27 cellular contexts compared by ENCODE assay signal in genomic region chr5:174454464-174454863, GRCh38.
DNase-seq lines count a peak whose midpoint lies in the region; ATAC-seq and TF ChIP-seq lines count a peak whose summit lies in the region.
"Had no signal": no experiment of that assay in that cellular context is flagged by ENCODE, and none has a peak within 500 bp of the region (broad histone marks: within the 10 kb centered on the region; RNA-seq: fewer than 3 reads in every experiment).

No MANE protein-coding gene starts in this region.

- peaks cover 6% of the 10 kb centered on the region for H3K4me1 ChIP-seq in CD8-positive, alpha-beta memory T cell (ENCODE audit: insufficient read depth, low read length)
- H3K4me1 ChIP-seq: left lung, pancreas, stomach, transverse colon had no signal

- H3K27me3 Mint-ChIP-seq in activated CD4-positive, alpha-beta T cell treated with anti-CD3 and anti-CD28 coated beads for 36 hours: no peaks in the 10 kb centered on the region
- no peaks in the 10 kb centered on the region for H3K27me3 Mint-ChIP-seq in CD8-positive, alpha-beta memory T cell
- no peaks in the 10 kb centered on the region for H3K27me3 Mint-ChIP-seq in T-cell
- no peaks in the 10 kb centered on the region for H3K27me3 Mint-ChIP-seq in effector memory CD8-positive, alpha-beta T cell
- peaks cover 0 to 5% (median 0%) of the 10 kb centered on the region in 3 donors for H3K27me3 Mint-ChIP-seq in CD14-positive monocyte (ENCODE audit: low read depth in 3 of 3)
- no peaks in the 10 kb centered on the region for H3K27me3 Mint-ChIP-seq in stimulated activated naive B cell treated with anti-CD40 and anti-IgM and Interleukin-4, amounts not matched to agents 10 μg/mL and 1 μg/mL and 100 μg/mL, for 72 hours
- H3K27me3 Mint-ChIP-seq: activated B cell treated with CpG ODN at 0.5 μM for 24 hours had no signal

- H3K36me3 Mint-ChIP-seq in activated CD4-positive, alpha-beta T cell treated with anti-CD3 and anti-CD28 coated beads for 36 hours (ENCODE audit: low read depth): no peaks in the 10 kb centered on the region
- H3K36me3 Mint-ChIP-seq in CD8-positive, alpha-beta memory T cell: no peaks in the 10 kb centered on the region
- H3K36me3 Mint-ChIP-seq in T-cell (no peaks in the 10 kb centered on the region), CD14-positive monocyte (no peaks in the 10 kb centered on the region)
- H3K36me3 Mint-ChIP-seq in effector memory CD8-positive, alpha-beta T cell (ENCODE audit: insufficient read depth): peaks cover 12% of the 10 kb centered on the region
- H3K36me3 Mint-ChIP-seq in stimulated activated naive B cell treated with anti-CD40 and anti-IgM and Interleukin-4, amounts not matched to agents 10 μg/mL and 1 μg/mL and 100 μg/mL, for 72 hours: no peaks in the 10 kb centered on the region

- no peaks in the 10 kb centered on the region for H3K36me3 ChIP-seq in CD8-positive, alpha-beta memory T cell (ENCODE audit: insufficient read depth, low read length)
- H3K36me3 ChIP-seq: left lung, pancreas, SJSA1, stomach, transverse colon had no signal

- H3K27ac Mint-ChIP-seq in activated CD4-positive, alpha-beta T cell treated with anti-CD3 and anti-CD28 coated beads for 36 hours: no peak overlapping the region
- peak overlapping the region in 7 of 8 donors; percentile 8 to 96 (median 73) for H3K27ac Mint-ChIP-seq in CD8-positive, alpha-beta memory T cell
- H3K27ac Mint-ChIP-seq in T-cell: peak overlapping the region; percentile 69 to 79
- H3K27ac Mint-ChIP-seq in effector memory CD8-positive, alpha-beta T cell: no peak overlapping the region
- H3K27ac Mint-ChIP-seq in CD14-positive monocyte: no peak overlapping the region
- H3K27ac Mint-ChIP-seq in stimulated activated naive B cell treated with anti-CD40 and anti-IgM and Interleukin-4, amounts not matched to agents 10 μg/mL and 1 μg/mL and 100 μg/mL, for 72 hours: no peak overlapping the region
- H3K27ac Mint-ChIP-seq: activated B cell treated with CpG ODN at 0.5 μM for 24 hours, nephron progenitor cell had no signal

- no peaks in the 10 kb centered on the region for H3K9me3 Mint-ChIP-seq in activated CD4-positive, alpha-beta T cell treated with anti-CD3 and anti-CD28 coated beads for 36 hours (ENCODE audit: low read depth)
- peaks cover 0 to 6% (median 0%) of the 10 kb centered on the region in 5 donors for H3K9me3 Mint-ChIP-seq in CD8-positive, alpha-beta memory T cell
- H3K9me3 Mint-ChIP-seq in T-cell (peaks cover 0 to 6% (median 5%) of the 10 kb centered on the region in 3 donors), CD14-positive monocyte (peaks cover 0 to 3% (median 0%) of the 10 kb centered on the region in 7 donors)
- peaks cover 0 to 5% of the 10 kb centered on the region in 2 donors for H3K9me3 Mint-ChIP-seq in effector memory CD8-positive, alpha-beta T cell
- H3K9me3 Mint-ChIP-seq in stimulated activated naive B cell treated with anti-CD40 and anti-IgM and Interleukin-4, amounts not matched to agents 10 μg/mL and 1 μg/mL and 100 μg/mL, for 72 hours: peaks cover 3 to 6% of the 10 kb centered on the region in 2 donors

- no peak overlapping the region for H3K27ac ChIP-seq in CD8-positive, alpha-beta memory T cell (ENCODE audit: low read depth, low read length)
- H3K27ac ChIP-seq: 22Rv1, GM23248, left lung, pancreas, SJSA1, stomach, transverse colon had no signal

- POLR2A ChIA-PET in activated CD4-positive, alpha-beta T cell treated with anti-CD3 and anti-CD28 coated beads for 36 hours (lab: Charles Lee): no interaction called here
- POLR2A ChIA-PET in CD8-positive, alpha-beta memory T cell (lab: Charles Lee): no interaction called here
- POLR2A ChIA-PET in T-cell (lab: Charles Lee): no interaction called here

- no peak for TF ChIP-seq CTCF in CD14-positive monocyte (IDR thresholded peaks at IDR 0.05)

- peak; percentile 9 for DNase-seq in activated CD4-positive, alpha-beta T cell treated with anti-CD3 and anti-CD28 coated beads for 36 hours
- DNase-seq in activated CD4-positive, alpha-beta T cell treated with anti-CD3 and anti-CD28 coated beads for 4 hours: no peak
- peak in 3 of 5 donors; percentile 3 to 53 (median 11) for DNase-seq in CD8-positive, alpha-beta memory T cell
- peak in 11 of 34 experiments; percentile 1 to 36 (median 12) for DNase-seq in T-cell
- DNase-seq in effector memory CD8-positive, alpha-beta T cell: no peak
- no peak for DNase-seq in NOMO-1 treated with DMSO at 0.1 percent for 48 hours (lab: John Stamatoyannopoulos, UW; ENCODE audit: unreplicated experiment)
- no peak for DNase-seq in CD14-positive monocyte (ENCODE audit: low spot score)
- DNase-seq in stimulated activated naive B cell treated with anti-CD40 and anti-IgM and Interleukin-4, amounts not matched to agents 10 μg/mL and 1 μg/mL and 100 μg/mL, for 72 hours: no peak
- DNase-seq: activated B cell treated with CpG ODN at 0.5 μM for 24 hours; AML-193; aorta; EL; foreskin fibroblast; GM23248; left lung; NCI-H1417 treated with DMSO at 0.1 percent for 48 hours; NCI-H510A; nephron progenitor cell; NK-92 treated with Interleukin-12 subunit alpha and Interleukin-12 subunit beta, amount 100 ng/mL, for 24 hours; pancreas; right cardiac atrium; stomach; T1000; transverse colon had no signal

- H3K9me3 ChIP-seq in CD8-positive, alpha-beta memory T cell (ENCODE audit: low read length): no peaks in the 10 kb centered on the region
- H3K9me3 ChIP-seq: left lung, pancreas, transverse colon had no signal

- no peaks in the 10 kb centered on the region for H3K27me3 ChIP-seq in CD8-positive, alpha-beta memory T cell (ENCODE audit: insufficient read depth, low read length, poor library complexity, severe bottlenecking)
- H3K27me3 ChIP-seq: pancreas, SJSA1, transverse colon had no signal

- H3K4me1 Mint-ChIP-seq in activated CD4-positive, alpha-beta T cell treated with anti-CD3 and anti-CD28 coated beads for 36 hours: peaks cover 21% of the 10 kb centered on the region
- peaks cover 6 to 40% (median 14%) of the 10 kb centered on the region in 3 donors for H3K4me1 Mint-ChIP-seq in CD8-positive, alpha-beta memory T cell
- peaks cover 28 to 44% (median 28%) of the 10 kb centered on the region in 3 donors for H3K4me1 Mint-ChIP-seq in T-cell
- H3K4me1 Mint-ChIP-seq in effector memory CD8-positive, alpha-beta T cell (ENCODE audit: low read depth in 2 of 2): no peaks in the 10 kb centered on the region
- H3K4me1 Mint-ChIP-seq in CD14-positive monocyte: no peaks in the 10 kb centered on the region
- no peaks in the 10 kb centered on the region for H3K4me1 Mint-ChIP-seq in stimulated activated naive B cell treated with anti-CD40 and anti-IgM and Interleukin-4, amounts not matched to agents 10 μg/mL and 1 μg/mL and 100 μg/mL, for 72 hours
- H3K4me1 Mint-ChIP-seq: activated B cell treated with CpG ODN at 0.5 μM for 24 hours had no signal

- H3K4me3 ChIP-seq in CD8-positive, alpha-beta memory T cell (ENCODE audit: low read length): no peak overlapping the region
- H3K4me3 ChIP-seq: GM23248, left lung, pancreas, SJSA1, stomach, transverse colon had no signal

- CTCF ChIA-PET in activated CD4-positive, alpha-beta T cell treated with anti-CD3 and anti-CD28 coated beads for 36 hours (lab: Charles Lee): interaction anchor here (0.7 to 1.0 kb wide), 2 partner anchors 12 to 14 kb away, joined by 3 read pairs; no protein-coding TSS in a partner anchor
- CTCF ChIA-PET in CD8-positive, alpha-beta memory T cell (lab: Charles Lee): interaction anchor here (1.2 kb wide), 1 partner anchor 34 kb away, joined by 3 read pairs; no protein-coding TSS in a partner anchor
- CTCF ChIA-PET in T-cell (lab: Charles Lee): no interaction called here

- peak; percentile 74 for ATAC-seq in activated CD4-positive, alpha-beta T cell treated with anti-CD3 and anti-CD28 coated beads for 36 hours
- peak; percentile 83 to 95 (median 90) for ATAC-seq in T-cell (replicated peaks in 1 of 4)
- peak; percentile 65 for ATAC-seq in effector memory CD8-positive, alpha-beta T cell (replicated peaks)
- ATAC-seq in stimulated activated naive B cell treated with anti-CD40 and anti-IgM and Interleukin-4, amounts not matched to agents 10 μg/mL and 1 μg/mL and 100 μg/mL, for 72 hours (replicated peaks): no peak
- ATAC-seq: left lung, Panc1, pancreas, right cardiac atrium had no signal

- H3K4me3 Mint-ChIP-seq in activated CD4-positive, alpha-beta T cell treated with anti-CD3 and anti-CD28 coated beads for 36 hours: peak overlapping the region; percentile 34
- H3K4me3 Mint-ChIP-seq in CD8-positive, alpha-beta memory T cell: peak overlapping the region; percentile 30 to 86 (median 76)
- H3K4me3 Mint-ChIP-seq in T-cell (peak overlapping the region; percentile 28 to 72 (median 55)), CD14-positive monocyte (no peak overlapping the region)
- no peak overlapping the region for H3K4me3 Mint-ChIP-seq in effector memory CD8-positive, alpha-beta T cell
- H3K4me3 Mint-ChIP-seq in stimulated activated naive B cell treated with anti-CD40 and anti-IgM and Interleukin-4, amounts not matched to agents 10 μg/mL and 1 μg/mL and 100 μg/mL, for 72 hours: no peak overlapping the region
- H3K4me3 Mint-ChIP-seq: activated B cell treated with CpG ODN at 0.5 μM for 24 hours, nephron progenitor cell had no signal

- intact Hi-C loops in activated CD4-positive, alpha-beta T cell treated with anti-CD3 and anti-CD28 coated beads for 36 hours (cut with DNase I, micrococcal nuclease): no loop called here
- intact Hi-C loops in CD14-positive monocyte (cut with micrococcal nuclease): no loop called here

Comparison
In these comparisons a context has a peak if more than half of its experiments do, and no peak if none do; other contexts are left out.
1. DNase-seq: peak in activated CD4-positive, alpha-beta T cell treated with anti-CD3 and anti-CD28 coated beads for 36 hours (single experiment) and CD8-positive, alpha-beta memory T cell (3 of 5); none in activated CD4-positive, alpha-beta T cell treated with anti-CD3 and anti-CD28 coated beads for 4 hours (0 of 2), effector memory CD8-positive, alpha-beta T cell (0 of 3), NOMO-1 treated with DMSO at 0.1 percent for 48 hours (single experiment), CD14-positive monocyte (single experiment) and stimulated activated naive B cell treated with anti-CD40 and anti-IgM and Interleukin-4, amounts not matched to agents 10 μg/mL and 1 μg/mL and 100 μg/mL, for 72 hours (single experiment).
2. ATAC-seq: peak in activated CD4-positive, alpha-beta T cell treated with anti-CD3 and anti-CD28 coated beads for 36 hours (single experiment), T-cell (4 of 4) and effector memory CD8-positive, alpha-beta T cell (single experiment); none in stimulated activated naive B cell treated with anti-CD40 and anti-IgM and Interleukin-4, amounts not matched to agents 10 μg/mL and 1 μg/mL and 100 μg/mL, for 72 hours (0 of 2).
3. H3K27ac Mint-ChIP-seq: peak in CD8-positive, alpha-beta memory T cell (7 of 8) and T-cell (2 of 2); none in activated CD4-positive, alpha-beta T cell treated with anti-CD3 and anti-CD28 coated beads for 36 hours (single experiment), effector memory CD8-positive, alpha-beta T cell (0 of 2), CD14-positive monocyte (0 of 7) and stimulated activated naive B cell treated with anti-CD40 and anti-IgM and Interleukin-4, amounts not matched to agents 10 μg/mL and 1 μg/mL and 100 μg/mL, for 72 hours (single experiment).
4. H3K4me3 Mint-ChIP-seq: peak in activated CD4-positive, alpha-beta T cell treated with anti-CD3 and anti-CD28 coated beads for 36 hours (single experiment), CD8-positive, alpha-beta memory T cell (7 of 7) and T-cell (3 of 3); none in effector memory CD8-positive, alpha-beta T cell (0 of 2), CD14-positive monocyte (0 of 2) and stimulated activated naive B cell treated with anti-CD40 and anti-IgM and Interleukin-4, amounts not matched to agents 10 μg/mL and 1 μg/mL and 100 μg/mL, for 72 hours (0 of 2).
5. CTCF ChIA-PET loops: an anchor here in activated CD4-positive, alpha-beta T cell treated with anti-CD3 and anti-CD28 coated beads for 36 hours (0.7 to 1.0 kb wide) and CD8-positive, alpha-beta memory T cell (1.2 kb wide); none called in T-cell.